In genomic region chr3:51388286-51389029, GRCh38 we compare ENCODE assay signal across 8 cellular contexts. TPM values are rescaled to one million over a fixed set of nuclear protein-coding genes. Genes with fewer than 3 reads are reported as not detected.
DNase-seq lines count a peak whose midpoint lies in the region; ATAC-seq and TF ChIP-seq lines count a peak whose summit lies in the region.

No MANE protein-coding gene starts in this region.

- H3K36me3 ChIP-seq in esophagus (ENCODE audit: control insufficient read depth in 2 of 2, insufficient read depth in 2 of 2, low read length in 1 of 2) (peaks cover 0 to 14% of the 10 kb centered on the region in 2 donors), suprapubic skin (peaks cover 26% of the 10 kb centered on the region)

- H3K9me3 ChIP-seq in esophagus (ENCODE audit: control insufficient read depth in 2 of 2, insufficient read depth in 1 of 2, low read depth in 1 of 2, low read length in 1 of 2) (no peaks in the 10 kb centered on the region), suprapubic skin (no peaks in the 10 kb centered on the region)

- H3K4me3 ChIP-seq in esophagus (ENCODE audit: low read depth in 1 of 2, low read length in 2 of 2): peak overlapping the region in 1 of 2 donors; percentile 2
- peak overlapping the region; percentile 13 for H3K4me3 ChIP-seq in suprapubic skin

- no peaks in the 10 kb centered on the region for H3K27me3 ChIP-seq in esophagus (ENCODE audit: control insufficient read depth in 1 of 2, insufficient read depth in 2 of 2, low read length in 2 of 2)
- no peaks in the 10 kb centered on the region for H3K27me3 ChIP-seq in suprapubic skin

- peak; percentile 54 for DNase-seq in activated CD8-positive, alpha-beta memory T cell treated with anti-CD3 and anti-CD28 coated beads for 24 hours
- DNase-seq in activated CD8-positive, alpha-beta memory T cell treated with anti-CD3 and anti-CD28 coated beads, Interleukin-2, amount 50 U/mL, for 4 hours: no peak
- DNase-seq in RPMI7951 (ENCODE audit: low read depth) (peak; percentile 21), suprapubic skin (ENCODE audit: low spot score in 2 of 2) (peak in 1 of 2 donors; percentile 62), GM10266 (ENCODE audit: extremely low spot score) (no peak), HuH-7 (ENCODE audit: low spot score) (no peak)

- 41 to 49% methylated on average over 6 of the region's 6 CpGs for WGBS in esophagus, 2 donors
- 43% methylated on average over 6 of the region's 6 CpGs for WGBS in suprapubic skin

- H3K27ac ChIP-seq in esophagus (ENCODE audit: low read depth in 2 of 2, low read length in 1 of 2): peak overlapping the region; percentile 74 to 83
- H3K27ac ChIP-seq in suprapubic skin: peak overlapping the region; percentile 72

- peaks cover 16 to 29% of the 10 kb centered on the region in 2 donors for H3K4me1 ChIP-seq in esophagus (ENCODE audit: control insufficient read depth in 2 of 2, insufficient read depth in 2 of 2, low read length in 1 of 2)
- H3K4me1 ChIP-seq in suprapubic skin: peaks cover 82% of the 10 kb centered on the region

- peak; percentile 3 to 44 for TF ChIP-seq CTCF in suprapubic skin (IDR thresholded peaks at IDR 0.05)
- no peak for TF ChIP-seq CTCF in GM10266 (IDR thresholded peaks at IDR 0.05; ENCODE audit: control insufficient read depth, insufficient read depth, low read depth, missing control alignments)

- TF ChIP-seq EP300 in suprapubic skin (IDR thresholded peaks at IDR 0.05): no peak

- ATAC-seq in HG03354 (IDR thresholded peaks at IDR 0.05; ENCODE audit: poor library complexity, severe bottlenecking, unreplicated experiment): no peak

- TF ChIP-seq POLR2A in suprapubic skin (IDR thresholded peaks at IDR 0.05): no peak

RNA-seq across cellular contexts. Expression of gene RBM15B, which starts 2.6 kb away (rescaled TPM):
- 13.3 and 14.9 TPM in 2 replicates for total RNA-seq in RPMI7951 (2014; rRNA removed; shearing (Covaris generic))
- 10 to 100 TPM in 1 of 2 donors, 1 to 10 TPM in 1; 7.9 to 16.2 TPM for polyA plus RNA-seq in esophagus
- 10 to 100 TPM; 33.6 to 50.9 (median 41.7) TPM for total RNA-seq in suprapubic skin

RNA-seq across cellular contexts. Expression of gene MANF, which starts 3.4 kb away (rescaled TPM):
- total RNA-seq in RPMI7951 (2014; rRNA removed; shearing (Covaris generic)): 200 and 273 TPM in 2 replicates
- 10 to 100 TPM; 31.2 to 82.3 TPM for polyA plus RNA-seq in esophagus
- 10 to 100 TPM; 21.7 to 64.0 (median 52.8) TPM for total RNA-seq in suprapubic skin

Comparison
In these comparisons a context has a peak if more than half of its experiments do, and no peak if none do; other contexts are left out.
1. DNase-seq: peak in activated CD8-positive, alpha-beta memory T cell treated with anti-CD3 and anti-CD28 coated beads for 24 hours (single experiment) and RPMI7951 (single experiment); none in activated CD8-positive, alpha-beta memory T cell treated with anti-CD3 and anti-CD28 coated beads, Interleukin-2, amount 50 U/mL, for 4 hours (single experiment), GM10266 (single experiment) and HuH-7 (single experiment).